ENCODE assay signal across 10 cellular contexts in the genomic region with DNA sequence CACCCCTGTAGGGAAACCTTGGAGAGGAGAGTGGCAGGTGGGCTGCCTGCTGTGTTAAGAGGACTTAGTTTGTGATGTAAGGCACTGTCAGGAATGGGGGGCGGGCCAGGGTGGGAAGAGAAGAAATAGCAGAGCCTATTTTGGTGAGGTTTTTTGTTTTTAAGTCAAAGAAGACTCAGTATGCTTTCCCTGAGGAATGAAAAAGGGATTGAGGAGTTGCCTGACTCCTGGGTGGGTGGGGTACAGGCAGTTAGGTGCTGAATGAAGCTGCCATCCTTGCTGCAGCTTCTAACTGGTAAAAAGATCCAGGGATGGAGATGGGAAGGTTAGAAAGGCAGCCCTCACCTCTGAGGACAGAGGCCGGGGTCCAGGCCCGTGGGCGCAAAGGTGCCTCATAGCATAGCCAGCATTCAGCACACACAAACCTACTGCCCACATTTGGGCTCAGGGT. TPM values are rescaled to one million over a fixed set of nuclear protein-coding genes. Genes with fewer than 3 reads are reported as not detected.
A peak's percentile ranks its signal among the peaks of the same experiment; 100 is the strongest.
DNase-seq lines count a peak whose midpoint lies in the region; ATAC-seq and TF ChIP-seq lines count a peak whose summit lies in the region.
"Had no signal": no experiment of that assay in that cellular context is flagged by ENCODE, and none has a peak within 500 bp of the region (broad histone marks: within the 10 kb centered on the region; RNA-seq: fewer than 3 reads in every experiment).

No MANE protein-coding gene starts in this region.

- CTCF ChIA-PET in MCF 10A (lab: Yijun Ruan, JAX) = interaction anchor here (0.6 to 16.9 kb wide), 13 partner anchors 11 to 235 kb away, joined by 3 to 314 read pairs (median 4); a partner anchor contains a TSS

- DNase-seq in breast epithelium (ENCODE audit: low spot score in 2 of 2) (peak; percentile 15 to 27), MCF 10A (ENCODE audit: unreplicated experiment) (no peak), dorsolateral prefrontal cortex (peak in 4 of 10 donors; percentile 7 to 28 (median 19)), progenitor cell of endocrine pancreas (ENCODE audit: low spot score, unreplicated experiment) (peak; percentile 2), uterus (no peak), NCI-H1105 (lab: John Stamatoyannopoulos, UW) (no peak)
- DNase-seq: NCI-H345, T-helper 9 cell had no signal

- ATAC-seq in HG03521 (IDR thresholded peaks at IDR 0.05; ENCODE audit: unreplicated experiment) (no peak), HG02642 (IDR thresholded peaks at IDR 0.05; ENCODE audit: poor library complexity, unreplicated experiment) (no peak)

- intact Hi-C loops in breast epithelium (cut with DNase I; ENCODE audit: low total_unique reads) = loop anchor here (10.0 kb wide), 1 partner anchor 60 kb away; no protein-coding TSS in a partner anchor
- intact Hi-C loops in MCF 10A (cut with micrococcal nuclease) = no loop called here
- intact Hi-C loops in dorsolateral prefrontal cortex (cut with DNase I) = no loop called here
- intact Hi-C loops in uterus (cut with DNase I; ENCODE audit: low total_unique reads) = no loop called here

- H3K4me3 ChIP-seq in breast epithelium = no peak overlapping the region
- no peak overlapping the region for H3K4me3 ChIP-seq in dorsolateral prefrontal cortex
- H3K4me3 ChIP-seq in uterus = no peak overlapping the region

- peaks cover 4 to 7% of the 10 kb centered on the region in 2 donors for H3K4me1 ChIP-seq in breast epithelium
- peaks cover 0 to 21% of the 10 kb centered on the region in 2 donors for H3K4me1 ChIP-seq in uterus

- H3K36me3 Mint-ChIP-seq in MCF 10A (ENCODE audit: insufficient read depth, unreplicated experiment) (peaks cover 44% of the 10 kb centered on the region), progenitor cell of endocrine pancreas (ENCODE audit: insufficient read depth) (peaks cover 22% of the 10 kb centered on the region)

- POLR2A ChIA-PET in MCF 10A (lab: Yijun Ruan, JAX) = interaction anchor here (0.7 to 2.0 kb wide), 5 partner anchors 18 to 170 kb away, joined by 3 to 6 read pairs (median 4); no protein-coding TSS in a partner anchor

- no peaks in the 10 kb centered on the region for H3K27me3 Mint-ChIP-seq in MCF 10A (ENCODE audit: insufficient read depth, unreplicated experiment)
- no peaks in the 10 kb centered on the region for H3K27me3 Mint-ChIP-seq in progenitor cell of endocrine pancreas

- H3K4me3 Mint-ChIP-seq in MCF 10A (ENCODE audit: unreplicated experiment) = no peak overlapping the region
- H3K4me3 Mint-ChIP-seq in progenitor cell of endocrine pancreas (ENCODE audit: low read depth) = no peak overlapping the region

- no peak for TF ChIP-seq POLR2A in breast epithelium (IDR thresholded peaks at IDR 0.05)
- TF ChIP-seq POLR2A in uterus (IDR thresholded peaks at IDR 0.05) = no peak

- BruUV-seq in MCF 10A (replicated peaks; lab: Mats Ljungman, UMichigan) = no TSS peak

- TF ChIP-seq CTCF in breast epithelium (IDR thresholded peaks at IDR 0.05) (no peak), MCF 10A (IDR thresholded peaks at IDR 0.05; ENCODE audit: unreplicated experiment) (no peak), dorsolateral prefrontal cortex (IDR thresholded peaks at IDR 0.05 in 54 of 56, conservative IDR thresholded peaks at IDR 0.05 in 2 of 56; ENCODE audit: low read depth in 1 of 56, partially characterized antibody in 56 of 56) (no peak), progenitor cell of endocrine pancreas (IDR thresholded peaks at IDR 0.05; ENCODE audit: unreplicated experiment) (no peak), uterus (IDR thresholded peaks at IDR 0.05) (no peak)

- H3K27ac Mint-ChIP-seq in MCF 10A (ENCODE audit: low read depth, unreplicated experiment) = no peak overlapping the region
- no peak overlapping the region for H3K27ac Mint-ChIP-seq in progenitor cell of endocrine pancreas

- H3K9me3 Mint-ChIP-seq in MCF 10A (ENCODE audit: unreplicated experiment) = no peaks in the 10 kb centered on the region
- no peaks in the 10 kb centered on the region for H3K9me3 Mint-ChIP-seq in progenitor cell of endocrine pancreas (ENCODE audit: low read depth)

- peaks cover 17% of the 10 kb centered on the region for H3K4me1 Mint-ChIP-seq in MCF 10A (ENCODE audit: insufficient read depth, unreplicated experiment)
- no peaks in the 10 kb centered on the region for H3K4me1 Mint-ChIP-seq in progenitor cell of endocrine pancreas (ENCODE audit: low read depth)

- H3K27ac ChIP-seq in breast epithelium (peak overlapping the region; percentile 73 to 94), dorsolateral prefrontal cortex (peak overlapping the region; percentile 36 to 96 (median 91)), uterus (peak overlapping the region; percentile 65 to 85)

- H3K36me3 ChIP-seq in breast epithelium = peaks cover 4% of the 10 kb centered on the region
- no peaks in the 10 kb centered on the region for H3K36me3 ChIP-seq in uterus

- H3K9me3 ChIP-seq in breast epithelium = no peaks in the 10 kb centered on the region
- no peaks in the 10 kb centered on the region for H3K9me3 ChIP-seq in uterus

- H3K27me3 ChIP-seq in breast epithelium (no peaks in the 10 kb centered on the region), dorsolateral prefrontal cortex (no peaks in the 10 kb centered on the region), uterus (no peaks in the 10 kb centered on the region)

RNA-seq across cellular contexts. Expression of a gene that starts 37.9 kb away (rescaled TPM):
- total RNA-seq in breast epithelium = 100 to 1,000 TPM in 1 of 3 donors, 10 to 100 TPM in 2; 88.5 to 132 (median 92.3) TPM
- total RNA-seq in MCF 10A (2022) = 33.2 and 48.1 TPM in 2 replicates
- total RNA-seq in dorsolateral prefrontal cortex = 100 to 1,000 TPM; 110 to 346 (median 179) TPM
- 391 and 395 TPM in 2 replicates for total RNA-seq in progenitor cell of endocrine pancreas
- 100 to 1,000 TPM in 3 of 4 donors, 10 to 100 TPM in 1; 38.8 to 180 (median 138) TPM for total RNA-seq in uterus

Comparison
In these comparisons a context has a peak if more than half of its experiments do, and no peak if none do; other contexts are left out.
1. DNase-seq: peak in breast epithelium (2 of 2) and progenitor cell of endocrine pancreas (single experiment); none in MCF 10A (single experiment), uterus (0 of 2) and NCI-H1105 (single experiment).
2. Peak in every context shown above with its lines, with median percentiles within 50 percentile points of each other: H3K27ac ChIP-seq.